ENCODE assay signal across 22 cellular contexts in the genomic region with DNA sequence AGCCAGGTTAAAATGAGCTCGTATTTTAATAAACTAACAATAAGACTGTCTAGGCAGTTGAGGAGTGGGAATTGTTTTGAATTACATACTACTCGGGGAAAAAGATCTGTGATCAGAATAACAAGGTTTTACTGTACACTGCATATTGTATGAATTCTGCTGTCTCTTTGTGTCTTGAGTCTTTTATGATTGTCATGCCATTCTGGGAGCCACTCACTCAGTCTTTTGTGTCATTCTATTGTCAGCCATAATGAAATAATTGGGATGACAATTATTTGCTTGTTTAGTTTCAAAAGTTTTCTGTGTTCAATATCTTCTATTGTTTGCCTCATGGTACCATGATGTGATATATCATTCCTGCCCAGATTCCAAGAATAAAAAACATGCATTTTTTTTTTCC.
A peak's percentile ranks its signal among the peaks of the same experiment; 100 is the strongest.
DNase-seq lines count a peak whose midpoint lies in the region; ATAC-seq and TF ChIP-seq lines count a peak whose summit lies in the region.
"Had no signal": no experiment of that assay in that cellular context is flagged by ENCODE, and none has a peak within 500 bp of the region (broad histone marks: within the 10 kb centered on the region; RNA-seq: fewer than 3 reads in every experiment).

No MANE protein-coding gene starts in this region.

- peak overlapping the region; percentile 91 for H3K27ac ChIP-seq in VCaP
- H3K27ac ChIP-seq: PC-9, SJCRH30 had no signal

- no peak for ATAC-seq in GM19452 (IDR thresholded peaks at IDR 0.05; ENCODE audit: unreplicated experiment)
- ATAC-seq: Right ventricle myocardium inferior, SK-N-SH treated with all-trans-retinoic acid at 6 μM for 48 hours had no signal

- no peak for TF ChIP-seq CTCF in VCaP (conservative IDR thresholded peaks at IDR 0.05)

- DNase-seq in NCI-H1436 (lab: John Stamatoyannopoulos, UW), result peak; percentile 15
- DNase-seq in NCI-H1436 treated with DMSO at 0.1 percent for 48 hours (lab: John Stamatoyannopoulos, UW), result no peak
- DNase-seq in inferior parietal cortex (ENCODE audit: extremely low spot score), result peak; percentile 36
- DNase-seq in putamen (ENCODE audit: low spot score), result peak; percentile 73
- DNase-seq in AML-193 (lab: John Stamatoyannopoulos, UW), result no peak
- no peak for DNase-seq in GOT3 (lab: John Stamatoyannopoulos, UW)
- DNase-seq: 8988T; Caco-2; CD4-positive, CD25-positive, alpha-beta regulatory T cell; HCEC 1CT; IMR-90; KG1; MG63; NCI-H2029; NCI-H2227 treated with DMSO at 0.1 percent for 48 hours; NCI-H526 treated with DMSO at 0.1 percent for 48 hours; PC-9; SJCRH30 had no signal

Comparison
In these comparisons a context has a peak if more than half of its experiments do, and no peak if none do; other contexts are left out.
1. DNase-seq: peak in NCI-H1436 (single experiment), inferior parietal cortex (single experiment) and putamen (single experiment); none in NCI-H1436 treated with DMSO at 0.1 percent for 48 hours (single experiment), AML-193 (0 of 2) and GOT3 (single experiment).